Comparison of ENCODE assay signal across 1 cellular context in genomic region chr14:70907172-70907995, GRCh38.
TF ChIP-seq lines count a peak whose summit lies in the region.

TSS of gene PCNX1 (plus strand) at chr14:70907459. CDS start at chr14:70907851, 392 bp downstream.

TF ChIP-seq in H1, 55 proteins besides CTCF, POLR2A, EP300 and RAD21:
- no peak for TF ChIP-seq CHD2 (IDR thresholded peaks at IDR 0.05; ENCODE audit: low read length)
- TF ChIP-seq TBP (IDR thresholded peaks at IDR 0.05; ENCODE audit: low read depth, low read length) = peak; percentile 51; the same call in 1 of the 2 replicates
- TF ChIP-seq SUZ12 (IDR thresholded peaks at IDR 0.05; ENCODE audit: low read length) = no peak
- TF ChIP-seq CTBP2 (IDR thresholded peaks at IDR 0.05; ENCODE audit: borderline replicate concordance, insufficient read depth, insufficient read length, low read length) = no peak
- peak; percentile 92; the same call in 1 of the 2 replicates for TF ChIP-seq RBBP5 (IDR thresholded peaks at IDR 0.05; ENCODE audit: borderline replicate concordance, low read depth, low read length)
- no peak for TF ChIP-seq RNF2 (IDR thresholded peaks at IDR 0.05; ENCODE audit: borderline replicate concordance, low read depth, low read length, missing control alignments, poor library complexity, severe bottlenecking)
- TF ChIP-seq SP2 (IDR thresholded peaks at IDR 0.05; ENCODE audit: low read length) = no peak
- no peak for TF ChIP-seq KDM5A (IDR thresholded peaks at IDR 0.05; ENCODE audit: low read length)
- no peak for TF ChIP-seq SIX5 (IDR thresholded peaks at IDR 0.05; ENCODE audit: low read depth, low read length)
- no peak for TF ChIP-seq EZH2 (IDR thresholded peaks at IDR 0.05; ENCODE audit: low read depth, low read length, severe bottlenecking)
- no peak for TF ChIP-seq RFX5 (IDR thresholded peaks at IDR 0.05; ENCODE audit: borderline replicate concordance, low read depth, low read length)
- no peak for TF ChIP-seq FOSL1 (IDR thresholded peaks at IDR 0.05; ENCODE audit: insufficient read depth, low read depth, low read length)
- TF ChIP-seq SIRT6 (IDR thresholded peaks at IDR 0.05; ENCODE audit: low read length) = no peak
- no peak for TF ChIP-seq GTF2F1 (IDR thresholded peaks at IDR 0.05; ENCODE audit: borderline replicate concordance, low read depth, low read length)
- TF ChIP-seq SIN3A (conservative IDR thresholded peaks at IDR 0.05 in 1 of 2, IDR thresholded peaks at IDR 0.05 in 1 of 2; ENCODE audit: low read depth in 1 of 2, low read length in 2 of 2) = 0 out of 4 replicates have a peak, but pooled peaks of 1 of the 2 experiments have one; percentile 33
- no peak for TF ChIP-seq GABPA (IDR thresholded peaks at IDR 0.05; ENCODE audit: borderline replicate concordance, insufficient read depth, low read length)
- TF ChIP-seq CHD1 (IDR thresholded peaks at IDR 0.05; ENCODE audit: low read depth, low read length) = no peak
- no peak for TF ChIP-seq SRF (IDR thresholded peaks at IDR 0.05; ENCODE audit: low read depth, low read length)
- no peak for TF ChIP-seq RXRA (IDR thresholded peaks at IDR 0.05; ENCODE audit: insufficient read depth, low read depth, low read length)
- no peak for TF ChIP-seq BACH1 (IDR thresholded peaks at IDR 0.05; ENCODE audit: low read length)
- TF ChIP-seq, protein P1, sequence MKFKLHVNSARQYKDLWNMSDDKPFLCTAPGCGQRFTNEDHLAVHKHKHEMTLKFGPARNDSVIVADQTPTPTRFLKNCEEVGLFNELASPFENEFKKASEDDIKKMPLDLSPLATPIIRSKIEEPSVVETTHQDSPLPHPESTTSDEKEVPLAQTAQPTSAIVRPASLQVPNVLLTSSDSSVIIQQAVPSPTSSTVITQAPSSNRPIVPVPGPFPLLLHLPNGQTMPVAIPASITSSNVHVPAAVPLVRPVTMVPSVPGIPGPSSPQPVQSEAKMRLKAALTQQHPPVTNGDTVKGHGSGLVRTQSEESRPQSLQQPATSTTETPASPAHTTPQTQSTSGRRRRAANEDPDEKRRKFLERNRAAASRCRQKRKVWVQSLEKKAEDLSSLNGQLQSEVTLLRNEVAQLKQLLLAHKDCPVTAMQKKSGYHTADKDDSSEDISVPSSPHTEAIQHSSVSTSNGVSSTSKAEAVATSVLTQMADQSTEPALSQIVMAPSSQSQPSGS (IDR thresholded peaks at IDR 0.05; ENCODE audit: low read length) = no peak
- TF ChIP-seq TEAD4 (IDR thresholded peaks at IDR 0.05; ENCODE audit: low read depth, low read length) = no peak
- no peak for TF ChIP-seq SAP30 (IDR thresholded peaks at IDR 0.05; ENCODE audit: insufficient read depth, insufficient replicate concordance, low read length)
- TF ChIP-seq, protein P2, sequence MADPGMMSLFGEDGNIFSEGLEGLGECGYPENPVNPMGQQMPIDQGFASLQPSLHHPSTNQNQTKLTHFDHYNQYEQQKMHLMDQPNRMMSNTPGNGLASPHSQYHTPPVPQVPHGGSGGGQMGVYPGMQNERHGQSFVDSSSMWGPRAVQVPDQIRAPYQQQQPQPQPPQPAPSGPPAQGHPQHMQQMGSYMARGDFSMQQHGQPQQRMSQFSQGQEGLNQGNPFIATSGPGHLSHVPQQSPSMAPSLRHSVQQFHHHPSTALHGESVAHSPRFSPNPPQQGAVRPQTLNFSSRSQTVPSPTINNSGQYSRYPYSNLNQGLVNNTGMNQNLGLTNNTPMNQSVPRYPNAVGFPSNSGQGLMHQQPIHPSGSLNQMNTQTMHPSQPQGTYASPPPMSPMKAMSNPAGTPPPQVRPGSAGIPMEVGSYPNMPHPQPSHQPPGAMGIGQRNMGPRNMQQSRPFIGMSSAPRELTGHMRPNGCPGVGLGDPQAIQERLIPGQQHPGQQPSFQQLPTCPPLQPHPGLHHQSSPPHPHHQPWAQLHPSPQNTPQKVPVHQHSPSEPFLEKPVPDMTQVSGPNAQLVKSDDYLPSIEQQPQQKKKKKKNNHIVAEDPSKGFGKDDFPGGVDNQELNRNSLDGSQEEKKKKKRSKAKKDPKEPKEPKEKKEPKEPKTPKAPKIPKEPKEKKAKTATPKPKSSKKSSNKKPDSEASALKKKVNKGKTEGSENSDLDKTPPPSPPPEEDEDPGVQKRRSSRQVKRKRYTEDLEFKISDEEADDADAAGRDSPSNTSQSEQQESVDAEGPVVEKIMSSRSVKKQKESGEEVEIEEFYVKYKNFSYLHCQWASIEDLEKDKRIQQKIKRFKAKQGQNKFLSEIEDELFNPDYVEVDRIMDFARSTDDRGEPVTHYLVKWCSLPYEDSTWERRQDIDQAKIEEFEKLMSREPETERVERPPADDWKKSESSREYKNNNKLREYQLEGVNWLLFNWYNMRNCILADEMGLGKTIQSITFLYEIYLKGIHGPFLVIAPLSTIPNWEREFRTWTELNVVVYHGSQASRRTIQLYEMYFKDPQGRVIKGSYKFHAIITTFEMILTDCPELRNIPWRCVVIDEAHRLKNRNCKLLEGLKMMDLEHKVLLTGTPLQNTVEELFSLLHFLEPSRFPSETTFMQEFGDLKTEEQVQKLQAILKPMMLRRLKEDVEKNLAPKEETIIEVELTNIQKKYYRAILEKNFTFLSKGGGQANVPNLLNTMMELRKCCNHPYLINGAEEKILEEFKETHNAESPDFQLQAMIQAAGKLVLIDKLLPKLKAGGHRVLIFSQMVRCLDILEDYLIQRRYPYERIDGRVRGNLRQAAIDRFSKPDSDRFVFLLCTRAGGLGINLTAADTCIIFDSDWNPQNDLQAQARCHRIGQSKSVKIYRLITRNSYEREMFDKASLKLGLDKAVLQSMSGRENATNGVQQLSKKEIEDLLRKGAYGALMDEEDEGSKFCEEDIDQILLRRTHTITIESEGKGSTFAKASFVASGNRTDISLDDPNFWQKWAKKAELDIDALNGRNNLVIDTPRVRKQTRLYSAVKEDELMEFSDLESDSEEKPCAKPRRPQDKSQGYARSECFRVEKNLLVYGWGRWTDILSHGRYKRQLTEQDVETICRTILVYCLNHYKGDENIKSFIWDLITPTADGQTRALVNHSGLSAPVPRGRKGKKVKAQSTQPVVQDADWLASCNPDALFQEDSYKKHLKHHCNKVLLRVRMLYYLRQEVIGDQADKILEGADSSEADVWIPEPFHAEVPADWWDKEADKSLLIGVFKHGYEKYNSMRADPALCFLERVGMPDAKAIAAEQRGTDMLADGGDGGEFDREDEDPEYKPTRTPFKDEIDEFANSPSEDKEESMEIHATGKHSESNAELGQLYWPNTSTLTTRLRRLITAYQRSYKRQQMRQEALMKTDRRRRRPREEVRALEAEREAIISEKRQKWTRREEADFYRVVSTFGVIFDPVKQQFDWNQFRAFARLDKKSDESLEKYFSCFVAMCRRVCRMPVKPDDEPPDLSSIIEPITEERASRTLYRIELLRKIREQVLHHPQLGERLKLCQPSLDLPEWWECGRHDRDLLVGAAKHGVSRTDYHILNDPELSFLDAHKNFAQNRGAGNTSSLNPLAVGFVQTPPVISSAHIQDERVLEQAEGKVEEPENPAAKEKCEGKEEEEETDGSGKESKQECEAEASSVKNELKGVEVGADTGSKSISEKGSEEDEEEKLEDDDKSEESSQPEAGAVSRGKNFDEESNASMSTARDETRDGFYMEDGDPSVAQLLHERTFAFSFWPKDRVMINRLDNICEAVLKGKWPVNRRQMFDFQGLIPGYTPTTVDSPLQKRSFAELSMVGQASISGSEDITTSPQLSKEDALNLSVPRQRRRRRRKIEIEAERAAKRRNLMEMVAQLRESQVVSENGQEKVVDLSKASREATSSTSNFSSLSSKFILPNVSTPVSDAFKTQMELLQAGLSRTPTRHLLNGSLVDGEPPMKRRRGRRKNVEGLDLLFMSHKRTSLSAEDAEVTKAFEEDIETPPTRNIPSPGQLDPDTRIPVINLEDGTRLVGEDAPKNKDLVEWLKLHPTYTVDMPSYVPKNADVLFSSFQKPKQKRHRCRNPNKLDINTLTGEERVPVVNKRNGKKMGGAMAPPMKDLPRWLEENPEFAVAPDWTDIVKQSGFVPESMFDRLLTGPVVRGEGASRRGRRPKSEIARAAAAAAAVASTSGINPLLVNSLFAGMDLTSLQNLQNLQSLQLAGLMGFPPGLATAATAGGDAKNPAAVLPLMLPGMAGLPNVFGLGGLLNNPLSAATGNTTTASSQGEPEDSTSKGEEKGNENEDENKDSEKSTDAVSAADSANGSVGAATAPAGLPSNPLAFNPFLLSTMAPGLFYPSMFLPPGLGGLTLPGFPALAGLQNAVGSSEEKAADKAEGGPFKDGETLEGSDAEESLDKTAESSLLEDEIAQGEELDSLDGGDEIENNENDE (IDR thresholded peaks at IDR 0.05; ENCODE audit: insufficient replicate concordance, low read length) = no peak
- peak; percentile 81 for TF ChIP-seq TAF1 (IDR thresholded peaks at IDR 0.05; ENCODE audit: low read depth, low read length)
- TF ChIP-seq, protein P3, sequence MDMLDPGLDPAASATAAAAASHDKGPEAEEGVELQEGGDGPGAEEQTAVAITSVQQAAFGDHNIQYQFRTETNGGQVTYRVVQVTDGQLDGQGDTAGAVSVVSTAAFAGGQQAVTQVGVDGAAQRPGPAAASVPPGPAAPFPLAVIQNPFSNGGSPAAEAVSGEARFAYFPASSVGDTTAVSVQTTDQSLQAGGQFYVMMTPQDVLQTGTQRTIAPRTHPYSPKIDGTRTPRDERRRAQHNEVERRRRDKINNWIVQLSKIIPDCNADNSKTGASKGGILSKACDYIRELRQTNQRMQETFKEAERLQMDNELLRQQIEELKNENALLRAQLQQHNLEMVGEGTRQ (IDR thresholded peaks at IDR 0.05; ENCODE audit: low read length) = no peak
- no peak for TF ChIP-seq CBX8 (IDR thresholded peaks at IDR 0.05; ENCODE audit: borderline replicate concordance, low read depth, low read length)
- TF ChIP-seq PHF8 (conservative IDR thresholded peaks at IDR 0.05; ENCODE audit: low read depth, low read length) = peak; percentile 62
- TF ChIP-seq BCL11A (IDR thresholded peaks at IDR 0.05; ENCODE audit: low read depth in 2 of 2, low read length in 2 of 2) = no peak
- no peak for TF ChIP-seq POLR2AphosphoS5 (IDR thresholded peaks at IDR 0.05; ENCODE audit: low read depth, low read length)
- no peak for TF ChIP-seq MAX (IDR thresholded peaks at IDR 0.05)
- TF ChIP-seq E2F6 (IDR thresholded peaks at IDR 0.05) = no peak
- TF ChIP-seq SP4 (IDR thresholded peaks at IDR 0.05; ENCODE audit: low read length) = no peak
- TF ChIP-seq CBX5 (IDR thresholded peaks at IDR 0.05; ENCODE audit: low read depth, low read length) = no peak
- no peak for TF ChIP-seq HDAC6 (IDR thresholded peaks at IDR 0.05; ENCODE audit: low read depth, low read length)
- no peak for TF ChIP-seq ZNF274 (IDR thresholded peaks at IDR 0.05; ENCODE audit: borderline replicate concordance, extremely low read depth, low read length)
- no peak for TF ChIP-seq JUND (IDR thresholded peaks at IDR 0.05; ENCODE audit: low read length)
- TF ChIP-seq, protein P4, sequence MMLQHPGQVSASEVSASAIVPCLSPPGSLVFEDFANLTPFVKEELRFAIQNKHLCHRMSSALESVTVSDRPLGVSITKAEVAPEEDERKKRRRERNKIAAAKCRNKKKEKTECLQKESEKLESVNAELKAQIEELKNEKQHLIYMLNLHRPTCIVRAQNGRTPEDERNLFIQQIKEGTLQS (IDR thresholded peaks at IDR 0.05; ENCODE audit: insufficient read depth, low read depth, low read length) = no peak
- TF ChIP-seq KDM1A (IDR thresholded peaks at IDR 0.05; ENCODE audit: borderline replicate concordance, low read length) = no peak
- TF ChIP-seq EGR1 (IDR thresholded peaks at IDR 0.05; ENCODE audit: borderline replicate concordance, low read depth, low read length) = no peak
- TF ChIP-seq KDM4A (IDR thresholded peaks at IDR 0.05; ENCODE audit: low read depth, low read length, severe bottlenecking) = no peak
- peak; percentile 89 for TF ChIP-seq YY1 (IDR thresholded peaks at IDR 0.05; ENCODE audit: low read depth, low read length)
- TF ChIP-seq BRCA1 (IDR thresholded peaks at IDR 0.05; ENCODE audit: low read depth, low read length) = no peak
- TF ChIP-seq NANOG (IDR thresholded peaks at IDR 0.05; ENCODE audit: insufficient read depth, low read depth, low read length, poor library complexity, severe bottlenecking) = peak; percentile 3
- TF ChIP-seq ASH2L (IDR thresholded peaks at IDR 0.05; ENCODE audit: low read length) = no peak
- TF ChIP-seq TCF12 (IDR thresholded peaks at IDR 0.05; ENCODE audit: low read depth, low read length) = no peak
- TF ChIP-seq NRF1 (IDR thresholded peaks at IDR 0.05; ENCODE audit: low read depth, low read length) = no peak
- TF ChIP-seq TAF7 (optimal IDR thresholded peaks at IDR 0.05; ENCODE audit: borderline replicate concordance, low read depth, low read length) = no peak
- no peak for TF ChIP-seq MAFK (IDR thresholded peaks at IDR 0.05; ENCODE audit: low read depth, low read length)
- no peak for TF ChIP-seq JUN (IDR thresholded peaks at IDR 0.05; ENCODE audit: low read depth, low read length)
- TF ChIP-seq SP1 (IDR thresholded peaks at IDR 0.05; ENCODE audit: low read depth, low read length) = 0 out of 2 replicates have a peak, but pooled peaks have one; percentile 18
- peak; percentile 69; the same call in 1 of the 2 replicates for TF ChIP-seq CREB1 (IDR thresholded peaks at IDR 0.05)
- TF ChIP-seq CEBPB (IDR thresholded peaks at IDR 0.05; ENCODE audit: low read depth, low read length) = no peak
- no peak for TF ChIP-seq POU5F1 (IDR thresholded peaks at IDR 0.05; ENCODE audit: low read depth, low read length)
- TF ChIP-seq HDAC2 (IDR thresholded peaks at IDR 0.05; ENCODE audit: borderline replicate concordance in 1 of 2, low read depth in 2 of 2, low read length in 2 of 2) = no peak
